Comparison of ENCODE assay signal across 26 cellular contexts in genomic region chr4:27947320-27947719, GRCh38.
"Had no signal": no experiment of that assay in that cellular context is flagged by ENCODE, and none has a peak within 500 bp of the region (broad histone marks: within the 10 kb centered on the region; RNA-seq: fewer than 3 reads in every experiment).

No MANE protein-coding gene starts in this region.

- ATAC-seq: activated CD4-positive, alpha-beta T cell treated with anti-CD3 and anti-CD28 coated beads for 36 hours; activated CD8-positive, alpha-beta memory T cell treated with anti-CD3 and anti-CD28 coated beads, Interleukin-2, amount 10 ng/mL, durations not matched to agents 7 days and 5 days; activated CD8-positive, alpha-beta T cell treated with anti-CD3 and anti-CD28 coated beads, Interleukin-2, amount 10 ng/mL, durations not matched to agents 7 days and 5 days; esophagus mucosa; foreskin keratinocyte; gastrocnemius medialis; heart left ventricle had no signal

- DNase-seq: activated CD4-positive, alpha-beta memory T cell treated with anti-CD3 and anti-CD28 coated beads for 36 hours; activated CD4-positive, alpha-beta T cell treated with anti-CD3 and anti-CD28 coated beads for 36 hours; activated CD4-positive, alpha-beta T cell treated with anti-CD3 and anti-CD28 coated beads, Interleukin-2, amount 10 ng/mL, durations not matched to agents 24 days and 14 days; activated CD4-positive, CD25-positive, alpha-beta regulatory T cell; activated CD4-positive, CD25-positive, alpha-beta regulatory T cell treated with anti-CD3 and anti-CD28 coated beads, Interleukin-2, amount 50 U/mL, for 72 hours; activated CD8-positive, alpha-beta memory T cell treated with anti-CD3 and anti-CD28 coated beads, Interleukin-2, amount 10 ng/mL, durations not matched to agents 7 days and 5 days; activated CD8-positive, alpha-beta memory T cell treated with anti-CD3 and anti-CD28 coated beads, Interleukin-2, amount 50 U/mL, for 4 hours; activated CD8-positive, alpha-beta T cell treated with anti-CD3 and anti-CD28 coated beads, Interleukin-2, amount 10 ng/mL, durations not matched to agents 7 days and 5 days; activated effector memory CD4-positive, alpha-beta T cell treated with anti-CD3 and anti-CD28 coated beads, Interleukin-2, amount 50 U/mL, for 16 hours; activated naive CD4-positive, alpha-beta T cell treated with anti-CD3 and anti-CD28 coated beads for 36 hours; activated naive CD8-positive, alpha-beta T cell treated with anti-CD3 and anti-CD28 coated beads, Interleukin-2, amount 10 ng/mL, durations not matched to agents 7 days and 5 days; activated T-cell treated with anti-CD3 and anti-CD28 coated beads, Interleukin-2, amount 50 U/mL, for 1 hour; activated T-cell treated with anti-CD3 and anti-CD28 coated beads, Interleukin-2, amount 50 U/mL, for 48 hours; amniotic stem cell; anterior cingulate cortex; brain microvascular endothelial cell; dorsolateral prefrontal cortex; effector memory CD4-positive, alpha-beta T cell; endodermal cell; gastrocnemius medialis; glutamatergic neuron; heart left ventricle; T1000 had no signal

- H3K36me3 ChIP-seq: brain microvascular endothelial cell, gastrocnemius medialis, heart left ventricle had no signal

- H3K27me3 ChIP-seq: brain microvascular endothelial cell, dorsolateral prefrontal cortex, foreskin keratinocyte, gastrocnemius medialis, heart left ventricle had no signal

- H3K9me3 ChIP-seq: gastrocnemius medialis, heart left ventricle had no signal

- H3K4me1 ChIP-seq: foreskin keratinocyte, gastrocnemius medialis, heart left ventricle had no signal

- H3K4me3 ChIP-seq: coronary artery, dorsolateral prefrontal cortex, gastrocnemius medialis, heart left ventricle had no signal

- H3K27ac ChIP-seq: brain microvascular endothelial cell, coronary artery, dorsolateral prefrontal cortex, foreskin keratinocyte, gastrocnemius medialis had no signal
